ENCODE assay signal across 24 cellular contexts in genomic region chr1:106944721-106945120, GRCh38.
DNase-seq lines count a peak whose midpoint lies in the region; ATAC-seq and TF ChIP-seq lines count a peak whose summit lies in the region.
"Had no signal": no experiment of that assay in that cellular context is flagged by ENCODE, and none has a peak within 500 bp of the region (broad histone marks: within the 10 kb centered on the region; RNA-seq: fewer than 3 reads in every experiment).

No MANE protein-coding gene starts in this region.

- H3K36me3 ChIP-seq in neuronal stem cell (replicated peaks in 1 of 2; ENCODE audit: control insufficient read depth in 2 of 2, insufficient read depth in 2 of 2, low read length in 2 of 2) = no peaks in the 10 kb centered on the region
- no peaks in the 10 kb centered on the region for H3K36me3 ChIP-seq in smooth muscle cell (ENCODE audit: low read depth)
- H3K36me3 ChIP-seq in suprapubic skin = no peaks in the 10 kb centered on the region
- H3K36me3 ChIP-seq: stomach, upper lobe of left lung had no signal

- TF ChIP-seq CTCF in HFF-Myc (IDR thresholded peaks at IDR 0.05; ENCODE audit: low read depth, low read length, missing control alignments) (no peak), smooth muscle cell (IDR thresholded peaks at IDR 0.05; ENCODE audit: borderline replicate concordance, insufficient read depth, poor library complexity, severe bottlenecking) (no peak), suprapubic skin (IDR thresholded peaks at IDR 0.05) (no peak)

- H3K9me3 ChIP-seq in neuronal stem cell (replicated peaks in 1 of 2; ENCODE audit: control insufficient read depth in 2 of 2, insufficient read depth in 1 of 2, low read depth in 1 of 2, low read length in 2 of 2) (no peaks in the 10 kb centered on the region), smooth muscle cell (replicated peaks; ENCODE audit: low read depth) (no peaks in the 10 kb centered on the region), suprapubic skin (no peaks in the 10 kb centered on the region)
- H3K9me3 ChIP-seq: stomach, upper lobe of left lung had no signal

- H3K9me3 Mint-ChIP-seq in stimulated activated naive B cell treated with anti-CD40 and anti-IgM and Interleukin-4, amounts not matched to agents 10 μg/mL and 1 μg/mL and 100 μg/mL, for 72 hours = no peaks in the 10 kb centered on the region
- H3K9me3 Mint-ChIP-seq: activated naive CD4-positive, alpha-beta T cell treated with anti-CD3 and anti-CD28 coated beads for 36 hours; IgD-negative memory B cell had no signal

- H3F3A ChIP-seq in smooth muscle cell (ENCODE audit: low read depth) = no peaks in the 10 kb centered on the region

- H3K27me3 ChIP-seq in neuronal stem cell (ENCODE audit: control insufficient read depth in 3 of 3, insufficient read depth in 3 of 3, low read depth in 1 of 3, low read length in 3 of 3) = no peaks in the 10 kb centered on the region
- no peaks in the 10 kb centered on the region for H3K27me3 ChIP-seq in smooth muscle cell (ENCODE audit: low read depth)
- no peaks in the 10 kb centered on the region for H3K27me3 ChIP-seq in suprapubic skin
- H3K27me3 ChIP-seq: stomach, upper lobe of left lung had no signal

- no peak overlapping the region for H2BK15ac ChIP-seq in neuronal stem cell (ENCODE audit: low read length)

- WGBS in neuronal stem cell (ENCODE audit: extremely low coverage in 2 of 2, insufficient read length in 2 of 2, insufficient replicate concordance in 1 of 2), 2 donors = no CpG with 5 or more reads among the region's 2 CpGs
- WGBS in smooth muscle cell (ENCODE audit: low lambda C conversion rate) = 88% methylated on average over 2 of the region's 2 CpGs
- WGBS in suprapubic skin = 50% methylated on average over 2 of the region's 2 CpGs

- no peaks in the 10 kb centered on the region for H3K27me3 Mint-ChIP-seq in stimulated activated naive B cell treated with anti-CD40 and anti-IgM and Interleukin-4, amounts not matched to agents 10 μg/mL and 1 μg/mL and 100 μg/mL, for 72 hours
- H3K27me3 Mint-ChIP-seq: effector memory CD8-positive, alpha-beta T cell; IgD-negative memory B cell had no signal

- H3K9ac ChIP-seq in neuronal stem cell (ENCODE audit: low read depth, low read length, poor library complexity) (no peak overlapping the region), smooth muscle cell (ENCODE audit: low read depth) (no peak overlapping the region)

- TF ChIP-seq POLR2A in suprapubic skin (IDR thresholded peaks at IDR 0.05) = no peak

- H3K36me3 Mint-ChIP-seq in stimulated activated naive B cell treated with anti-CD40 and anti-IgM and Interleukin-4, amounts not matched to agents 10 μg/mL and 1 μg/mL and 100 μg/mL, for 72 hours = no peaks in the 10 kb centered on the region
- H3K36me3 Mint-ChIP-seq: IgD-negative memory B cell; naive thymus-derived CD8-positive, alpha-beta T cell had no signal

- no peak overlapping the region for H2AK5ac ChIP-seq in neuronal stem cell (ENCODE audit: low read depth, low read length)

- no peak overlapping the region for H2AFZ ChIP-seq in neuronal stem cell (ENCODE audit: low read length)
- no peak overlapping the region for H2AFZ ChIP-seq in smooth muscle cell (ENCODE audit: low read depth)

- H2BK120ac ChIP-seq in neuronal stem cell (ENCODE audit: low read depth, low read length) = no peak overlapping the region

- H3K27ac ChIP-seq in neuronal stem cell (replicated peaks; ENCODE audit: low read length) (no peak overlapping the region), smooth muscle cell (ENCODE audit: low read depth) (no peak overlapping the region), suprapubic skin (no peak overlapping the region)
- H3K27ac ChIP-seq: stomach, upper lobe of left lung had no signal

- no peaks in the 10 kb centered on the region for H3K79me2 ChIP-seq in smooth muscle cell (ENCODE audit: low read depth)

- H3K4me3 Mint-ChIP-seq in stimulated activated naive B cell treated with anti-CD40 and anti-IgM and Interleukin-4, amounts not matched to agents 10 μg/mL and 1 μg/mL and 100 μg/mL, for 72 hours = no peak overlapping the region
- H3K4me3 Mint-ChIP-seq: activated naive CD4-positive, alpha-beta T cell treated with anti-CD3 and anti-CD28 coated beads for 36 hours; activated T-cell treated with anti-CD3 and anti-CD28 coated beads, Interleukin-2, amount 50 U/mL, for 4 hours; effector memory CD8-positive, alpha-beta T cell; IgD-negative memory B cell; naive thymus-derived CD8-positive, alpha-beta T cell had no signal

- H3K4me2 ChIP-seq in neuronal stem cell (ENCODE audit: insufficient read depth, low read length, poor library complexity, severe bottlenecking) (no peak overlapping the region), smooth muscle cell (no peak overlapping the region)

- H2BK5ac ChIP-seq in neuronal stem cell (ENCODE audit: low read length) = no peak overlapping the region

- H3K4me1 Mint-ChIP-seq in stimulated activated naive B cell treated with anti-CD40 and anti-IgM and Interleukin-4, amounts not matched to agents 10 μg/mL and 1 μg/mL and 100 μg/mL, for 72 hours = no peaks in the 10 kb centered on the region
- H3K4me1 Mint-ChIP-seq: IgD-negative memory B cell; naive thymus-derived CD8-positive, alpha-beta T cell had no signal

- H2BK12ac ChIP-seq in neuronal stem cell (ENCODE audit: low read length) = no peak overlapping the region

- H3K79me1 ChIP-seq in neuronal stem cell (ENCODE audit: low read depth, low read length) = no peaks in the 10 kb centered on the region

- no peak overlapping the region for H4K91ac ChIP-seq in neuronal stem cell (ENCODE audit: low read depth, low read length, poor library complexity)

- H3K18ac ChIP-seq in neuronal stem cell (ENCODE audit: low read length) = no peak overlapping the region

- H3K4ac ChIP-seq in neuronal stem cell (ENCODE audit: low read length) = no peak overlapping the region

- H3K4me1 ChIP-seq in neuronal stem cell (ENCODE audit: control insufficient read depth in 2 of 2, insufficient read depth in 1 of 2, low read depth in 1 of 2, low read length in 2 of 2) = peaks cover 0 to 3% of the 10 kb centered on the region in 2 donors
- H3K4me1 ChIP-seq in smooth muscle cell (ENCODE audit: low read depth) = peaks cover 11% of the 10 kb centered on the region
- no peaks in the 10 kb centered on the region for H3K4me1 ChIP-seq in suprapubic skin
- H3K4me1 ChIP-seq: upper lobe of left lung had no signal

- no peak overlapping the region for H3K23ac ChIP-seq in neuronal stem cell (ENCODE audit: low read depth, low read length, poor library complexity)

- TF ChIP-seq EP300 in suprapubic skin (IDR thresholded peaks at IDR 0.05) = no peak

- H3K14ac ChIP-seq in neuronal stem cell (ENCODE audit: low read length) = no peak overlapping the region

- no peak overlapping the region for H3K27ac Mint-ChIP-seq in stimulated activated naive B cell treated with anti-CD40 and anti-IgM and Interleukin-4, amounts not matched to agents 10 μg/mL and 1 μg/mL and 100 μg/mL, for 72 hours
- H3K27ac Mint-ChIP-seq: activated naive CD4-positive, alpha-beta T cell treated with anti-CD3 and anti-CD28 coated beads for 36 hours; effector memory CD8-positive, alpha-beta T cell; IgD-negative memory B cell; naive thymus-derived CD8-positive, alpha-beta T cell had no signal

- H4K8ac ChIP-seq in neuronal stem cell (ENCODE audit: low read depth, low read length) = no peak overlapping the region

- H4K20me1 ChIP-seq in smooth muscle cell (ENCODE audit: low read depth) = no peaks in the 10 kb centered on the region

- no peak for ATAC-seq in stimulated activated naive B cell treated with anti-CD40 and anti-IgM and Interleukin-4, amounts not matched to agents 10 μg/mL and 1 μg/mL and 100 μg/mL, for 72 hours (replicated peaks)
- ATAC-seq: activated CD4-positive, CD25-positive, alpha-beta regulatory T cell treated with anti-CD3 and anti-CD28 coated beads, Interleukin-2, amount 50 U/mL, for 24 hours; activated T-cell treated with anti-CD3 and anti-CD28 coated beads, Interleukin-2, amount 50 U/mL, for 4 hours; effector memory CD8-positive, alpha-beta T cell; naive thymus-derived CD8-positive, alpha-beta T cell had no signal

- DNase-seq in HFF-Myc (ENCODE audit: extremely low read depth, low read depth) (peak; percentile 21), NCI-H524 treated with DMSO at 0.1 percent for 48 hours (lab: John Stamatoyannopoulos, UW) (peak; percentile 52), fibroblast of gingiva (ENCODE audit: low read depth) (peak; percentile 60), neuronal stem cell (ENCODE audit: low spot score) (peak; percentile 47), HuH-7.5 (ENCODE audit: low spot score) (no peak), smooth muscle cell (lab: John Stamatoyannopoulos, UW; ENCODE audit: unreplicated experiment) (no peak), suprapubic skin (ENCODE audit: low spot score in 2 of 2) (no peak)
- DNase-seq in stimulated activated naive B cell treated with anti-CD40 and anti-IgM and Interleukin-4, amounts not matched to agents 10 μg/mL and 1 μg/mL and 100 μg/mL, for 72 hours = no peak
- DNase-seq: activated naive CD4-positive, alpha-beta T cell treated with anti-CD3 and anti-CD28 coated beads for 36 hours; activated T-cell treated with anti-CD3 and anti-CD28 coated beads, Interleukin-2, amount 50 U/mL, for 4 hours; aorta; cerebellar nuclear complex; effector memory CD8-positive, alpha-beta T cell; mesenchymal stem cell; naive thymus-derived CD8-positive, alpha-beta T cell; NCI-H1694 treated with DMSO at 0.1 percent for 48 hours; NCI-H446; small intestine; stimulated activated CD4-positive, alpha-beta T cell treated with anti-CD3 and anti-CD28 coated beads, Interleukin-4, amount 100 ng/mL, for 1 hour; stomach; T-helper 2 cell; upper lobe of left lung had no signal

- H3K4me3 ChIP-seq in HFF-Myc (replicated peaks; ENCODE audit: low read depth, low read length) = no peak overlapping the region
- no peak overlapping the region for H3K4me3 ChIP-seq in neuronal stem cell (ENCODE audit: low read length in 2 of 2)
- no peak overlapping the region for H3K4me3 ChIP-seq in smooth muscle cell
- no peak overlapping the region for H3K4me3 ChIP-seq in suprapubic skin
- H3K4me3 ChIP-seq: stomach, upper lobe of left lung had no signal

Comparison
In these comparisons a context has a peak if more than half of its experiments do, and no peak if none do; other contexts are left out.
1. DNase-seq: peak in HFF-Myc (single experiment), NCI-H524 treated with DMSO at 0.1 percent for 48 hours (single experiment), fibroblast of gingiva (single experiment) and neuronal stem cell (single experiment); none in stimulated activated naive B cell treated with anti-CD40 and anti-IgM and Interleukin-4, amounts not matched to agents 10 μg/mL and 1 μg/mL and 100 μg/mL, for 72 hours (single experiment), HuH-7.5 (single experiment), smooth muscle cell (single experiment) and suprapubic skin (0 of 2).